Comparison of ENCODE assay signal across 8 cellular contexts in genomic region chr10:61903184-61903990, GRCh38. TPM values are rescaled to one million over a fixed set of nuclear protein-coding genes. Genes with fewer than 3 reads are reported as not detected.
DNase-seq lines count a peak whose midpoint lies in the region; ATAC-seq lines count a peak whose summit lies in the region.

No MANE protein-coding gene starts in this region.

- H3K9me3 ChIP-seq in naive thymus-derived CD4-positive, alpha-beta T cell (ENCODE audit: control insufficient read depth in 2 of 3, low read length in 3 of 3) = no peaks in the 10 kb centered on the region

- H3K36me3 ChIP-seq in naive thymus-derived CD4-positive, alpha-beta T cell (ENCODE audit: control insufficient read depth in 2 of 3, insufficient read depth in 3 of 3, low read length in 3 of 3) = peaks cover 0 to 12% (median 0%) of the 10 kb centered on the region in 3 experiments

- peaks cover 14 to 59% (median 49%) of the 10 kb centered on the region in 7 donors for H3K4me1 Mint-ChIP-seq in naive thymus-derived CD4-positive, alpha-beta T cell
- peaks cover 33% of the 10 kb centered on the region for H3K4me1 Mint-ChIP-seq in stimulated activated naive CD8-positive, alpha-beta T cell treated with anti-CD3 and anti-CD28 coated beads, Interleukin-15, amount 100 ng/mL, for 72 hours

- peak overlapping the region; percentile 93 to 100 (median 97) for H3K27ac Mint-ChIP-seq in naive thymus-derived CD4-positive, alpha-beta T cell
- peak overlapping the region; percentile 96 to 98 for H3K27ac Mint-ChIP-seq in stimulated activated naive CD8-positive, alpha-beta T cell treated with anti-CD3 and anti-CD28 coated beads, Interleukin-15, amount 100 ng/mL, for 72 hours

- CTCF ChIA-PET in naive thymus-derived CD4-positive, alpha-beta T cell (lab: Charles Lee) = interaction anchor here (0.7 to 8.4 kb wide), 11 partner anchors 12 to 369 kb away, joined by 3 to 66 read pairs (median 3); no protein-coding TSS in a partner anchor

- peak; percentile 58 for ATAC-seq in GM18909 (IDR thresholded peaks at IDR 0.05; ENCODE audit: poor library complexity, unreplicated experiment)
- ATAC-seq in HG03175 (IDR thresholded peaks at IDR 0.05; ENCODE audit: unreplicated experiment) = peak; percentile 48
- ATAC-seq in naive thymus-derived CD4-positive, alpha-beta T cell = peak; percentile 58
- ATAC-seq in stimulated activated naive CD8-positive, alpha-beta T cell treated with anti-CD3 and anti-CD28 coated beads, Interleukin-15, amount 100 ng/mL, for 72 hours = peak; percentile 78

- peaks cover 0 to 21% (median 4%) of the 10 kb centered on the region in 5 donors for H3K36me3 Mint-ChIP-seq in naive thymus-derived CD4-positive, alpha-beta T cell

- POLR2A ChIA-PET in naive thymus-derived CD4-positive, alpha-beta T cell (lab: Charles Lee) = interaction anchor here (0.5 to 7.2 kb wide), 16 partner anchors 22 to 342 kb away, joined by 3 to 86 read pairs (median 4); no protein-coding TSS in a partner anchor

- intact Hi-C loops in naive thymus-derived CD4-positive, alpha-beta T cell (cut with micrococcal nuclease) = loop anchor here (1.0 to 5.0 kb wide), 10 partner anchors 31 to 1364 kb away; partner anchors contain the start of genes ADO (in 2 of the 2) and RTKN2 (in 1 of the 2)

- H3K9me3 Mint-ChIP-seq in naive thymus-derived CD4-positive, alpha-beta T cell = peaks cover 0 to 6% (median 0%) of the 10 kb centered on the region in 11 donors
- no peaks in the 10 kb centered on the region for H3K9me3 Mint-ChIP-seq in stimulated activated naive CD8-positive, alpha-beta T cell treated with anti-CD3 and anti-CD28 coated beads, Interleukin-15, amount 100 ng/mL, for 72 hours

- no peaks in the 10 kb centered on the region for H3K27me3 ChIP-seq in naive thymus-derived CD4-positive, alpha-beta T cell (ENCODE audit: control insufficient read depth in 2 of 2, insufficient read depth in 2 of 2, low read length in 2 of 2)

- H3K4me1 ChIP-seq in naive thymus-derived CD4-positive, alpha-beta T cell (ENCODE audit: control insufficient read depth in 2 of 2, insufficient read depth in 2 of 2, low read length in 2 of 2) = peaks cover 18 to 24% of the 10 kb centered on the region in 2 donors

- peak overlapping the region; percentile 81 to 100 (median 94) for H3K4me3 Mint-ChIP-seq in naive thymus-derived CD4-positive, alpha-beta T cell
- peak overlapping the region; percentile 79 to 93 for H3K4me3 Mint-ChIP-seq in stimulated activated naive CD8-positive, alpha-beta T cell treated with anti-CD3 and anti-CD28 coated beads, Interleukin-15, amount 100 ng/mL, for 72 hours

- peak overlapping the region; percentile 92 for H3K27ac ChIP-seq in naive thymus-derived CD4-positive, alpha-beta T cell (ENCODE audit: low read depth, low read length)

- peaks cover 0 to 2% (median 0%) of the 10 kb centered on the region in 5 donors for H3K27me3 Mint-ChIP-seq in naive thymus-derived CD4-positive, alpha-beta T cell
- H3K27me3 Mint-ChIP-seq in stimulated activated naive CD8-positive, alpha-beta T cell treated with anti-CD3 and anti-CD28 coated beads, Interleukin-15, amount 100 ng/mL, for 72 hours = no peaks in the 10 kb centered on the region

- H3K4me3 ChIP-seq in naive thymus-derived CD4-positive, alpha-beta T cell (ENCODE audit: low read length) = peak overlapping the region; percentile 96

- DNase-seq in Ammon's horn (ENCODE audit: low spot score) (peak; percentile 69), NOMO-1 (lab: John Stamatoyannopoulos, UW; ENCODE audit: unreplicated experiment in 2 of 2) (peak; percentile 49 to 55), activated T-helper 1 cell treated with Interleukin-2 at 50 U/mL for 16 hours (ENCODE audit: low read depth) (peak; percentile 41), fibroblast of gingiva (ENCODE audit: low read depth) (peak; percentile 62)
- DNase-seq in naive thymus-derived CD4-positive, alpha-beta T cell = peak; percentile 56 to 78 (median 69)
- peak; percentile 77 to 87 for DNase-seq in stimulated activated naive CD8-positive, alpha-beta T cell treated with anti-CD3 and anti-CD28 coated beads, Interleukin-15, amount 100 ng/mL, for 72 hours

RNA-seq across cellular contexts. Expression of gene ARID5B, which starts 1.9 kb away (rescaled TPM):
- total RNA-seq in naive thymus-derived CD4-positive, alpha-beta T cell = 10 to 100 TPM; 18.6 to 60.8 (median 47.4) TPM
- 10 to 100 TPM; 39.4 to 49.1 TPM for polyA plus RNA-seq in naive thymus-derived CD4-positive, alpha-beta T cell

Comparison
In these comparisons a context has a peak if more than half of its experiments do, and no peak if none do; other contexts are left out.
1. Peak in every context shown above with its lines: DNase-seq, ATAC-seq, H3K4me3 ChIP-seq and H3K27ac ChIP-seq.